19 cellular contexts compared by ENCODE assay signal in the genomic region with DNA sequence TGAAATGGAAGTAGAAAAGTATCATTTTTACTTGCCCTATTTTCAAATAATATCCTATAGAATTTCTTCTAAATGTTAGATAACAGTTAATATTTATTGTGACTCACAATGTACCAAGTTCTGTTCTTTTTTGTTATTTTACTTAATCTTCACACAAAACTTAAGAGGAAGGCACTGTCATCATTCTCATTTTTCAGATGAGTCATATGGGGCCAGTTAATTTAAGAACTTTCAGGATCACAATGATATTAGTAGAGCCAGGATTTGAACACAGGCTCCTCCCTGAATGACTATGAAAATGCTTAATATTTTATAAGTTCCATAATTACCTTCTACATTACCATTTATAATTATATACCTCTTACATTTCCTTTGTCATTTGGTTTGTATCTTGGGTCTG. TPM values are rescaled to one million over a fixed set of nuclear protein-coding genes. Genes with fewer than 3 reads are reported as not detected.
DNase-seq lines count a peak whose midpoint lies in the region; ATAC-seq and TF ChIP-seq lines count a peak whose summit lies in the region.
"Had no signal": no experiment of that assay in that cellular context is flagged by ENCODE, and none has a peak within 500 bp of the region (broad histone marks: within the 10 kb centered on the region; RNA-seq: fewer than 3 reads in every experiment).

No MANE protein-coding gene starts in this region.

- DNase-seq in LHCN-M2 (ENCODE audit: low read depth): peak; percentile 52
- peak; percentile 14 for DNase-seq in fibroblast of the aortic adventitia (ENCODE audit: low read depth)
- peak; percentile 14 for DNase-seq in stromal cell of bone marrow (ENCODE audit: low read depth)
- no peak for DNase-seq in NCI-H526 (lab: John Stamatoyannopoulos, UW)
- DNase-seq: ACHN; BE2C; C1 segment of cervical spinal cord; CD4-positive, CD25-positive, alpha-beta regulatory T cell; CD8-positive, alpha-beta memory T cell; COR-L47; DMS 273 treated with DMSO at 0.1 percent for 48 hours; DMS53; DND-41; EL; GM23248 had no signal

- H3K4me3 Mint-ChIP-seq in activated T-helper 17 cell treated with anti-CD3 and anti-CD28 coated beads, Interleukin-2, amount 50 U/mL, for 72 hours: no peak overlapping the region
- H3K4me3 Mint-ChIP-seq: CD4-positive, CD25-positive, alpha-beta regulatory T cell; CD8-positive, alpha-beta memory T cell had no signal

- no peaks in the 10 kb centered on the region for H3K36me3 Mint-ChIP-seq in activated T-helper 17 cell treated with anti-CD3 and anti-CD28 coated beads, Interleukin-2, amount 50 U/mL, for 72 hours (ENCODE audit: low read depth)
- H3K36me3 Mint-ChIP-seq: CD4-positive, CD25-positive, alpha-beta regulatory T cell; CD8-positive, alpha-beta memory T cell had no signal

- H3K27me3 Mint-ChIP-seq in activated T-helper 17 cell treated with anti-CD3 and anti-CD28 coated beads, Interleukin-2, amount 50 U/mL, for 72 hours: peaks cover 36% of the 10 kb centered on the region

- H3K27ac Mint-ChIP-seq in activated T-helper 17 cell treated with anti-CD3 and anti-CD28 coated beads, Interleukin-2, amount 50 U/mL, for 72 hours: no peak overlapping the region
- H3K27ac Mint-ChIP-seq: CD4-positive, CD25-positive, alpha-beta regulatory T cell; CD8-positive, alpha-beta memory T cell had no signal

- peak; percentile 61 for ATAC-seq in activated T-helper 17 cell treated with anti-CD3 and anti-CD28 coated beads, Interleukin-2, amount 50 U/mL, for 72 hours (replicated peaks)
- ATAC-seq in GM21367 (IDR thresholded peaks at IDR 0.05; ENCODE audit: unreplicated experiment): no peak
- ATAC-seq in GM19397 (IDR thresholded peaks at IDR 0.05; ENCODE audit: unreplicated experiment): no peak

- no peak overlapping the region for H3K4me3 ChIP-seq in fibroblast of the aortic adventitia (ENCODE audit: low read depth, low read length)
- H3K4me3 ChIP-seq: GM23248, HAP-1 had no signal

- peaks cover 3% of the 10 kb centered on the region for H3K9me3 Mint-ChIP-seq in activated T-helper 17 cell treated with anti-CD3 and anti-CD28 coated beads, Interleukin-2, amount 50 U/mL, for 72 hours

- H3K4me1 Mint-ChIP-seq in activated T-helper 17 cell treated with anti-CD3 and anti-CD28 coated beads, Interleukin-2, amount 50 U/mL, for 72 hours: no peaks in the 10 kb centered on the region
- H3K4me1 Mint-ChIP-seq: CD4-positive, CD25-positive, alpha-beta regulatory T cell; CD8-positive, alpha-beta memory T cell had no signal

- TF ChIP-seq CTCF in fibroblast of the aortic adventitia (IDR thresholded peaks at IDR 0.05; ENCODE audit: insufficient read depth, low read length): no peak

RNA-seq across cellular contexts. Expression of gene TMEM260, which starts 10.4 kb away (rescaled TPM):
- total RNA-seq in LHCN-M2 (2014; rRNA removed): 12.7 and 13.9 TPM in 2 replicates
- 5.1 TPM for polyA plus RNA-seq in LHCN-M2 (2012)
- 10 to 100 TPM; 10.5 to 13.6 TPM for total RNA-seq in activated T-helper 17 cell treated with anti-CD3 and anti-CD28 coated beads, Interleukin-2, amount 50 U/mL, for 72 hours
- total RNA-seq in fibroblast of the aortic adventitia (ENCODE audit: low replicate concordance): 6.4 and 19.1 TPM in 2 replicates

Comparison
In these comparisons a context has a peak if more than half of its experiments do, and no peak if none do; other contexts are left out.
1. DNase-seq: peak in LHCN-M2 (single experiment), fibroblast of the aortic adventitia (single experiment) and stromal cell of bone marrow (single experiment); none in NCI-H526 (0 of 2).